In genomic region chr15:74994685-74995084, GRCh38 we compare ENCODE assay signal across 1 cellular context.
TF ChIP-seq lines count a peak whose summit lies in the region.

No MANE protein-coding gene starts in this region.

TF ChIP-seq in HepG2, 621 proteins besides CTCF, POLR2A, EP300 and RAD21:
- TF ChIP-seq SMAD9 (CRISPR knock-in tag; IDR thresholded peaks at IDR 0.05) = no peak
